17 cellular contexts compared by ENCODE assay signal in genomic region chr3:134065252-134065651, GRCh38. TPM values are rescaled to one million over a fixed set of nuclear protein-coding genes. Genes with fewer than 3 reads are reported as not detected.
DNase-seq lines count a peak whose midpoint lies in the region; ATAC-seq and TF ChIP-seq lines count a peak whose summit lies in the region.
"Had no signal": no experiment of that assay in that cellular context is flagged by ENCODE, and none has a peak within 500 bp of the region (broad histone marks: within the 10 kb centered on the region; RNA-seq: fewer than 3 reads in every experiment).

No MANE protein-coding gene starts in this region.

- TF ChIP-seq CTCF in heart right ventricle (IDR thresholded peaks at IDR 0.05) (no peak), suprapubic skin (IDR thresholded peaks at IDR 0.05) (no peak)

- WGBS in heart right ventricle, 2 donors: 85 to 89% methylated on average over 2 of the region's 2 CpGs
- WGBS in suprapubic skin: 80% methylated on average over 2 of the region's 2 CpGs

- H3K4me3 ChIP-seq in heart right ventricle: no peak overlapping the region
- H3K4me3 ChIP-seq in suprapubic skin: no peak overlapping the region
- H3K4me3 ChIP-seq: BLaER1 treated with 17β-estradiol and CSF1 and Interleukin-3, amounts not matched to agents 10 nM and 100 nM had no signal

- H3K4me1 ChIP-seq in heart right ventricle: peaks cover 4 to 33% (median 22%) of the 10 kb centered on the region in 9 donors
- peaks cover 4% of the 10 kb centered on the region for H3K4me1 ChIP-seq in suprapubic skin
- H3K4me1 ChIP-seq: BLaER1 treated with 17β-estradiol and CSF1 and Interleukin-3, amounts not matched to agents 10 nM and 100 nM had no signal

- H3K27me3 ChIP-seq in heart right ventricle: no peaks in the 10 kb centered on the region
- no peaks in the 10 kb centered on the region for H3K27me3 ChIP-seq in suprapubic skin
- H3K27me3 ChIP-seq: BLaER1 treated with 17β-estradiol and CSF1 and Interleukin-3, amounts not matched to agents 10 nM and 100 nM had no signal

- DNase-seq in cardiac septum (ENCODE audit: low spot score): peak; percentile 72
- no peak for DNase-seq in heart right ventricle
- DNase-seq in islet precursor cell: peak; percentile 32
- peak; percentile 26 to 34 for DNase-seq in suprapubic skin (ENCODE audit: low spot score in 2 of 2)
- DNase-seq in foreskin melanocyte: no peak
- DNase-seq in NCI-H510A treated with DMSO at 0.1 percent for 48 hours (lab: John Stamatoyannopoulos, UW): no peak
- DNase-seq: ACHN; Calu3; CD4-positive, CD25-positive, alpha-beta regulatory T cell; DMS79 treated with DMSO at 0.1 percent for 48 hours; EL; HCEC 1CT; HFFc6 had no signal

- H3K27ac ChIP-seq in heart right ventricle (peak overlapping the region in 1 of 10 donors; percentile 15), suprapubic skin (no peak overlapping the region)
- H3K27ac ChIP-seq: BLaER1 treated with 17β-estradiol and CSF1 and Interleukin-3, amounts not matched to agents 10 nM and 100 nM; HL-60 had no signal

- intact Hi-C loops in cardiac septum (cut with DNase I) (no loop called here), heart right ventricle (cut with DNase I) (no loop called here)

- ATAC-seq in heart right ventricle (no peak), HG03354 (IDR thresholded peaks at IDR 0.05; ENCODE audit: poor library complexity, severe bottlenecking, unreplicated experiment) (no peak)

- H3K9me3 ChIP-seq in heart right ventricle: no peaks in the 10 kb centered on the region
- no peaks in the 10 kb centered on the region for H3K9me3 ChIP-seq in suprapubic skin
- H3K9me3 ChIP-seq: BLaER1 treated with 17β-estradiol and CSF1 and Interleukin-3, amounts not matched to agents 10 nM and 100 nM had no signal

- H3K36me3 ChIP-seq in heart right ventricle: no peaks in the 10 kb centered on the region
- no peaks in the 10 kb centered on the region for H3K36me3 ChIP-seq in suprapubic skin
- H3K36me3 ChIP-seq: BLaER1 treated with 17β-estradiol and CSF1 and Interleukin-3, amounts not matched to agents 10 nM and 100 nM had no signal

- TF ChIP-seq EP300 in suprapubic skin (IDR thresholded peaks at IDR 0.05): no peak

- no peak for TF ChIP-seq POLR2A in suprapubic skin (IDR thresholded peaks at IDR 0.05)

RNA-seq across cellular contexts. Expression of gene SLCO2A1, which starts 35.5 kb away (rescaled TPM):
- total RNA-seq in cardiac septum (59.2 TPM), heart right ventricle (10 to 100 TPM in 4 of 10 donors, 1 to 10 TPM in 6; 3.6 to 30.4 (median 8.4) TPM), suprapubic skin (10 to 100 TPM; 25.0 to 38.7 (median 29.4) TPM)
- 10 to 100 TPM; 13.4 to 14.2 TPM for polyA plus RNA-seq in heart right ventricle
- total RNA-seq: A172; Calu3; CD4-positive, CD25-positive, alpha-beta regulatory T cell had no signal
- polyA plus RNA-seq: CD4-positive, CD25-positive, alpha-beta regulatory T cell had no signal

Comparison
In these comparisons a context has a peak if more than half of its experiments do, and no peak if none do; other contexts are left out.
1. DNase-seq: peak in cardiac septum (single experiment), islet precursor cell (single experiment) and suprapubic skin (2 of 2); none in heart right ventricle (0 of 2), foreskin melanocyte (single experiment) and NCI-H510A treated with DMSO at 0.1 percent for 48 hours (single experiment).